8 cellular contexts compared by ENCODE assay signal in genomic region chr12:32679091-32679909, GRCh38. TPM values are rescaled to one million over a fixed set of nuclear protein-coding genes. Genes with fewer than 3 reads are reported as not detected.
A peak's percentile ranks its signal among the peaks of the same experiment; 100 is the strongest.
DNase-seq lines count a peak whose midpoint lies in the region; ATAC-seq and TF ChIP-seq lines count a peak whose summit lies in the region.

Gene DNM1L (plus strand): TSS chr12:32679301. CDS start chr12:32679364, 63 bp downstream.

- ATAC-seq in GM18502 (IDR thresholded peaks at IDR 0.05; ENCODE audit: poor library complexity, unreplicated experiment) (peak; percentile 95), HG02970 (IDR thresholded peaks at IDR 0.05; ENCODE audit: low FRiP score, unreplicated experiment) (peak; percentile 95), right cardiac atrium (peak; percentile 99)

- no peaks in the 10 kb centered on the region for H3K9me3 Mint-ChIP-seq in T-helper 2 cell treated with Interferon-gamma antibody and Interleukin-4, amounts not matched to agents 5 μg/mL and 100 μg/mL, for 36 hours

- TF ChIP-seq CTCF in ascending aorta (IDR thresholded peaks at IDR 0.05) (no peak), vagina (IDR thresholded peaks at IDR 0.05) (no peak)

- under 1% methylated on average over 76 of the region's 76 CpGs for WGBS in right cardiac atrium

- peaks cover 5% of the 10 kb centered on the region for H3K36me3 Mint-ChIP-seq in T-helper 2 cell treated with Interferon-gamma antibody and Interleukin-4, amounts not matched to agents 5 μg/mL and 100 μg/mL, for 36 hours (ENCODE audit: low read depth)

- H3K27me3 Mint-ChIP-seq in T-helper 2 cell treated with Interferon-gamma antibody and Interleukin-4, amounts not matched to agents 5 μg/mL and 100 μg/mL, for 36 hours (ENCODE audit: low read depth) = no peaks in the 10 kb centered on the region

- intact Hi-C loops in ascending aorta (cut with DNase I) (loop anchor here (1.0 to 2.0 kb wide), 3 partner anchors 950 to 1343 kb away; partner anchors contain the start of genes ALG10, AMN1 and ETFBKMT), right cardiac atrium (cut with DNase I) (no loop called here), vagina (cut with DNase I) (loop anchor here (5.0 kb wide), 1 partner anchor 222 kb away; no protein-coding TSS in a partner anchor)

- H3K36me3 ChIP-seq in ascending aorta = no peaks in the 10 kb centered on the region
- no peaks in the 10 kb centered on the region for H3K36me3 ChIP-seq in vagina

- peak within 1 kb of the TSS; percentile 87 for H3K27ac Mint-ChIP-seq in T-helper 2 cell treated with Interferon-gamma antibody and Interleukin-4, amounts not matched to agents 5 μg/mL and 100 μg/mL, for 36 hours

- H3K4me1 Mint-ChIP-seq in T-helper 2 cell treated with Interferon-gamma antibody and Interleukin-4, amounts not matched to agents 5 μg/mL and 100 μg/mL, for 36 hours (ENCODE audit: low read depth) = peaks cover 26% of the 10 kb centered on the region

- H3K4me3 Mint-ChIP-seq in T-helper 2 cell treated with Interferon-gamma antibody and Interleukin-4, amounts not matched to agents 5 μg/mL and 100 μg/mL, for 36 hours = peak within 1 kb of the TSS; percentile 96

- DNase-seq in NCI-H1930 (lab: John Stamatoyannopoulos, UW) (peak; percentile 97 to 98), ascending aorta (ENCODE audit: low spot score in 2 of 2) (peak; percentile 81 to 97), right cardiac atrium (peak; percentile 95 to 97 (median 97)), putamen (ENCODE audit: low spot score) (peak; percentile 97), vagina (ENCODE audit: extremely low spot score in 2 of 2) (peak in 1 of 2 donors; percentile 92)
- DNase-seq in T-helper 2 cell treated with Interferon-gamma antibody and Interleukin-4, amounts not matched to agents 5 μg/mL and 100 μg/mL, for 36 hours (ENCODE audit: low spot score) = peak; percentile 93

- H3K27me3 ChIP-seq in ascending aorta = no peaks in the 10 kb centered on the region
- H3K27me3 ChIP-seq in right cardiac atrium (ENCODE audit: control insufficient read depth, insufficient read depth) = no peaks in the 10 kb centered on the region
- H3K27me3 ChIP-seq in vagina = no peaks in the 10 kb centered on the region

- H3K27ac ChIP-seq in ascending aorta (peak within 1 kb of the TSS; percentile 93 to 94), right cardiac atrium (ENCODE audit: low read length) (peak within 1 kb of the TSS; percentile 88), vagina (peak within 1 kb of the TSS; percentile 87)

- no peaks in the 10 kb centered on the region for H3K9me3 ChIP-seq in ascending aorta
- H3K9me3 ChIP-seq in right cardiac atrium (ENCODE audit: control insufficient read depth, low read length) = no peaks in the 10 kb centered on the region
- no peaks in the 10 kb centered on the region for H3K9me3 ChIP-seq in vagina

- H3K4me3 ChIP-seq in ascending aorta = peak within 1 kb of the TSS; percentile 82 to 84
- H3K4me3 ChIP-seq in right cardiac atrium (ENCODE audit: low read length) = peak within 1 kb of the TSS; percentile 77
- peak within 1 kb of the TSS; percentile 73 to 89 for H3K4me3 ChIP-seq in vagina

- peak in 1 of 2 donors; percentile 64 for TF ChIP-seq POLR2A in vagina (IDR thresholded peaks at IDR 0.05)

- H3K4me1 ChIP-seq in ascending aorta (peaks cover 0 to 5% of the 10 kb centered on the region in 2 donors), right cardiac atrium (ENCODE audit: control insufficient read depth, insufficient read depth, low read length) (no peaks in the 10 kb centered on the region), vagina (peaks cover 14% of the 10 kb centered on the region)

RNA-seq across cellular contexts. Expression of gene DNM1L, which starts in this region (rescaled TPM):
- total RNA-seq in ascending aorta (50.9 TPM), right cardiac atrium (10 to 100 TPM; 52.0 to 73.0 (median 62.0) TPM), vagina (81.8 TPM)
- 41.7 TPM for polyA plus RNA-seq in right cardiac atrium

Comparison
In these comparisons a context has a peak if more than half of its experiments do, and no peak if none do; other contexts are left out.
1. intact Hi-C loops: an anchor here in ascending aorta (1.0 to 2.0 kb wide) and vagina (5.0 kb wide); none called in right cardiac atrium.